ENCODE assay signal across 17 cellular contexts in the genomic region with DNA sequence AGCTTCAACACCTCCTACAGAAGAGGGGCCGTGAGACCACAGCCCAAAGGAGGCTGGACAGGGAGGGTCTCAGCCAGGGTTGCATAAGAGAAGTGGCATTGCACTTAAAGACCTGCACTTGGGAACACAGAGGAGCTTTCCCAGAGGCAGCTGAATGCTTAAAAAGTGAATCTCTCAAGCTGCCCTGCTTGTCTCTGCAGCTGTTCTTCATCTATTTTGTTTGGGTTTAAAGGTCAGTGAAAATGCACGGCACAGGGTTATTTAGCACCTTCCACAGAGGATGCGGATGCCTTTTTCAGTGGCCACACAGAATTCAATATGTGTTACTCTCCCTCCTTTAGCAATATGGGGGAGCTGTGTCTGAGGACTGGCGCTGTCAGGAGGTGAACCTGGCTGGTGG. TPM values are rescaled to one million over a fixed set of nuclear protein-coding genes. Genes with fewer than 3 reads are reported as not detected.
DNase-seq lines count a peak whose midpoint lies in the region; ATAC-seq, FAIRE-seq and TF ChIP-seq lines count a peak whose summit lies in the region.
"Had no signal": no experiment of that assay in that cellular context is flagged by ENCODE, and none has a peak within 500 bp of the region (broad histone marks: within the 10 kb centered on the region; RNA-seq: fewer than 3 reads in every experiment).

No MANE protein-coding gene starts in this region.

- intact Hi-C loops in left colon (cut with DNase I, micrococcal nuclease) = no loop called here

- H3K27ac Mint-ChIP-seq in astrocyte (ENCODE audit: unreplicated experiment) = peak overlapping the region; percentile 30
- peak overlapping the region; percentile 53 to 81 (median 75) for H3K27ac Mint-ChIP-seq in nephron
- H3K27ac Mint-ChIP-seq in T-helper 2 cell treated with Interferon-gamma antibody and Interleukin-4, amounts not matched to agents 5 μg/mL and 100 μg/mL, for 36 hours = no peak overlapping the region

- H3K27me3 ChIP-seq in astrocyte (ENCODE audit: insufficient read depth, low read length) = peaks cover 11% of the 10 kb centered on the region

- H3K4me3 ChIP-seq in astrocyte (ENCODE audit: insufficient read depth, low read depth, low read length) = no peak overlapping the region

- H3K4me2 ChIP-seq in astrocyte (ENCODE audit: low read length) = no peak overlapping the region
- H3K4me2 ChIP-seq: KMS-11 had no signal

- H3K4me3 Mint-ChIP-seq in astrocyte (ENCODE audit: unreplicated experiment) (peak overlapping the region; percentile 18), nephron (peak overlapping the region in 2 of 3 experiments; percentile 1 to 34)
- H3K4me3 Mint-ChIP-seq in T-helper 2 cell treated with Interferon-gamma antibody and Interleukin-4, amounts not matched to agents 5 μg/mL and 100 μg/mL, for 36 hours = no peak overlapping the region
- H3K4me3 Mint-ChIP-seq: H9 had no signal

- no peaks in the 10 kb centered on the region for H3K36me3 ChIP-seq in astrocyte (ENCODE audit: insufficient read depth, low read length)

- H3K4me1 ChIP-seq in astrocyte (ENCODE audit: insufficient read depth, low read length) = no peaks in the 10 kb centered on the region

- FAIRE-seq in astrocyte (lab: Jason Lieb, UNC) = no peak
- FAIRE-seq: G401.6 had no signal

- H3K36me3 Mint-ChIP-seq in astrocyte (ENCODE audit: low read depth, unreplicated experiment) (no peaks in the 10 kb centered on the region), nephron (ENCODE audit: low read depth) (no peaks in the 10 kb centered on the region)
- H3K36me3 Mint-ChIP-seq in T-helper 2 cell treated with Interferon-gamma antibody and Interleukin-4, amounts not matched to agents 5 μg/mL and 100 μg/mL, for 36 hours (ENCODE audit: low read depth) = no peaks in the 10 kb centered on the region

- H3K27ac ChIP-seq in astrocyte (ENCODE audit: low read depth, low read length) = no peak overlapping the region
- H3K27ac ChIP-seq: C4-2B, KMS-11 had no signal

- in situ Hi-C loops in GM13977 (cut with MboI; ENCODE audit: low pct_unique_long_range_greater_than_20kb, low sequenced_read_pairs, unreplicated experiment) = no loop called here

- H2AFZ ChIP-seq in astrocyte (ENCODE audit: low read depth, low read length) = no peak overlapping the region

- H3K9me3 Mint-ChIP-seq in astrocyte (ENCODE audit: unreplicated experiment) = peaks cover 1% of the 10 kb centered on the region
- H3K9me3 Mint-ChIP-seq in nephron = no peaks in the 10 kb centered on the region
- no peaks in the 10 kb centered on the region for H3K9me3 Mint-ChIP-seq in T-helper 2 cell treated with Interferon-gamma antibody and Interleukin-4, amounts not matched to agents 5 μg/mL and 100 μg/mL, for 36 hours
- H3K9me3 Mint-ChIP-seq: H9 had no signal

- TF ChIP-seq CTCF in astrocyte (IDR thresholded peaks at IDR 0.05; ENCODE audit: insufficient read depth, low read depth, low read length) (no peak), nephron (IDR thresholded peaks at IDR 0.05; ENCODE audit: unreplicated experiment in 3 of 3) (no peak), GM13977 (IDR thresholded peaks at IDR 0.05; ENCODE audit: extremely low read depth, insufficient read depth, missing control alignments) (no peak)

- H3K9ac ChIP-seq in astrocyte (ENCODE audit: low read length) = no peak overlapping the region
- H3K9ac ChIP-seq: KMS-11 had no signal

- no peaks in the 10 kb centered on the region for H4K20me1 ChIP-seq in astrocyte (ENCODE audit: insufficient read depth, low read length)

- ATAC-seq in left colon = peak; percentile 62
- no peak for ATAC-seq in HG03354 (IDR thresholded peaks at IDR 0.05; ENCODE audit: poor library complexity, severe bottlenecking, unreplicated experiment)

- H3K79me2 ChIP-seq in astrocyte (ENCODE audit: insufficient read depth, low read length) = no peaks in the 10 kb centered on the region

- H3K4me1 Mint-ChIP-seq in astrocyte (ENCODE audit: low read depth, unreplicated experiment) (peaks cover 54% of the 10 kb centered on the region), nephron (peaks cover 64% of the 10 kb centered on the region)
- H3K4me1 Mint-ChIP-seq in T-helper 2 cell treated with Interferon-gamma antibody and Interleukin-4, amounts not matched to agents 5 μg/mL and 100 μg/mL, for 36 hours (ENCODE audit: low read depth) = no peaks in the 10 kb centered on the region

- no peaks in the 10 kb centered on the region for H3K9me3 ChIP-seq in astrocyte (ENCODE audit: insufficient read depth, low read depth, low read length)

- H3K27me3 Mint-ChIP-seq in astrocyte (ENCODE audit: low read depth, unreplicated experiment) (peaks cover 4% of the 10 kb centered on the region), nephron (ENCODE audit: low read depth) (peaks cover 10% of the 10 kb centered on the region)
- H3K27me3 Mint-ChIP-seq in T-helper 2 cell treated with Interferon-gamma antibody and Interleukin-4, amounts not matched to agents 5 μg/mL and 100 μg/mL, for 36 hours (ENCODE audit: low read depth) = peaks cover 22% of the 10 kb centered on the region

- DNase-seq in astrocyte (ENCODE audit: low read depth) (no peak), left colon (no peak), NCI-H446 treated with DMSO at 0.1 percent for 48 hours (lab: John Stamatoyannopoulos, UW) (no peak), GM13977 (ENCODE audit: low spot score) (no peak)
- DNase-seq in T-helper 2 cell treated with Interferon-gamma antibody and Interleukin-4, amounts not matched to agents 5 μg/mL and 100 μg/mL, for 36 hours (ENCODE audit: low spot score) = no peak
- DNase-seq: ACHN, DMS79 treated with DMSO at 0.1 percent for 48 hours, H9, NCI-H1417 treated with DMSO at 0.1 percent for 48 hours, NCI-H2029, NCI-H345, NCI-H526 had no signal

RNA-seq across cellular contexts. Expression of a gene that starts 22.8 kb away (rescaled TPM):
- 656 and 710 TPM in 2 replicates for total RNA-seq in astrocyte
- total RNA-seq in left colon = 100 to 1,000 TPM; 320 to 430 TPM
